Comparison of ENCODE assay signal across 20 cellular contexts in the genomic region with DNA sequence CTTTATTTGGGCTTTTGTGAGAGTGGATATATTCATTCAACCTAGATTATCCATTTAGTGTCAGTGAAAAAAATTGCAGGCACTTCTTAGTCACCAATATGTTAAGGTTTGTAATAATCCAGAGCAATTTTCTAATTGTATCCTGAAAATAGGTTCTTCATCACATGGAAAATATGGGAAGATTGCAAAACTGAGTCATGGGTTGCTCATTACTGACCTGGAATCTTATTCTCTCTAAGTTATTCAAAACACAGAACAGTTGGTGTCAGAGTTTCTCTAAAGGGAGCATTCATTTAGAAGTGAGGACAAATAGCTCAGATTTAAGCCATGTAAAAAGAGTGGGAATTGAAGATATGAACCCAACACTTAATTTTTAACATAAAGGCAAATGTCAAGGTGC.
DNase-seq lines count a peak whose midpoint lies in the region; TF ChIP-seq lines count a peak whose summit lies in the region.
"Had no signal": no experiment of that assay in that cellular context is flagged by ENCODE, and none has a peak within 500 bp of the region (broad histone marks: within the 10 kb centered on the region; RNA-seq: fewer than 3 reads in every experiment).

No MANE protein-coding gene starts in this region.

- H2BK15ac ChIP-seq in mesenchymal stem cell (ENCODE audit: low read depth, poor library complexity, severe bottlenecking), result no peak overlapping the region

- H3K14ac ChIP-seq in mesenchymal stem cell (ENCODE audit: low read length in 2 of 2), result no peak overlapping the region

- no peaks in the 10 kb centered on the region for H3K79me1 ChIP-seq in mesenchymal stem cell (replicated peaks; ENCODE audit: low read length, poor library complexity, severe bottlenecking)

- H2AK5ac ChIP-seq in mesenchymal stem cell (ENCODE audit: low read length, severe bottlenecking), result no peak overlapping the region

- no peak for TF ChIP-seq CTCF in breast epithelium (IDR thresholded peaks at IDR 0.05)

- no peak overlapping the region for H2BK12ac ChIP-seq in mesenchymal stem cell (ENCODE audit: low read length in 2 of 2)

- no peak overlapping the region for H4K8ac ChIP-seq in mesenchymal stem cell (ENCODE audit: low read length)

- peak overlapping the region; percentile 35; the same call in 1 of the 2 replicates for H3K27ac ChIP-seq in ACC112 (ENCODE audit: low read depth, low read length)
- H3K27ac ChIP-seq in mesenchymal stem cell (ENCODE audit: low read length, poor library complexity, severe bottlenecking), result peak overlapping the region; percentile 7
- H3K27ac ChIP-seq in breast epithelium, result peak overlapping the region in 1 of 2 donors; percentile 32
- H3K27ac ChIP-seq: WERI-Rb-1 had no signal

- DNase-seq in HCEC 1CT (peak; percentile 66), dedifferentiated amniotic fluid mesenchymal stem cell (ENCODE audit: extremely low spot score) (peak; percentile 49), mesenchymal stem cell (peak; percentile 39), NCI-H146 treated with DMSO at 0.1 percent for 48 hours (lab: John Stamatoyannopoulos, UW; ENCODE audit: unreplicated experiment) (no peak), MG63 (no peak), HUDEP-2 (lab: John Stamatoyannopoulos, UW; ENCODE audit: unreplicated experiment in 76 of 76) (no peak), breast epithelium (ENCODE audit: low spot score in 2 of 2) (no peak)
- DNase-seq: activated CD8-positive, alpha-beta T cell treated with anti-CD3 and anti-CD28 coated beads for 36 hours; activated naive CD8-positive, alpha-beta T cell treated with anti-CD3 and anti-CD28 coated beads, Interleukin-2, amount 50 U/mL, for 24 hours; CD8-positive, alpha-beta memory T cell; endodermal cell; head of caudate nucleus; immature natural killer cell; NCI-H187; NCI-H345; NK-92 treated with Interleukin-12 subunit alpha and Interleukin-12 subunit beta, amount 100 ng/mL, for 24 hours; stimulated activated naive CD4-positive, alpha-beta T cell treated with Interleukin-2 at 50 U/mL for 16 hours; T-helper 1 cell; WERI-Rb-1 had no signal

- H3K9me3 ChIP-seq in mesenchymal stem cell (ENCODE audit: control insufficient read depth, low read length), result no peaks in the 10 kb centered on the region
- no peaks in the 10 kb centered on the region for H3K9me3 ChIP-seq in MG63
- no peaks in the 10 kb centered on the region for H3K9me3 ChIP-seq in breast epithelium

- H3K27me3 ChIP-seq in ACC112 (ENCODE audit: insufficient read depth, low read length) (no peaks in the 10 kb centered on the region), mesenchymal stem cell (ENCODE audit: control insufficient read depth in 1 of 2, insufficient read depth in 1 of 2, low read length in 2 of 2) (no peaks in the 10 kb centered on the region), MG63 (no peaks in the 10 kb centered on the region), breast epithelium (no peaks in the 10 kb centered on the region)

- H3K36me3 ChIP-seq in ACC112 (ENCODE audit: insufficient read depth, low read length) (no peaks in the 10 kb centered on the region), mesenchymal stem cell (ENCODE audit: control insufficient read depth in 1 of 2, insufficient read depth in 2 of 2, low read depth in 1 of 2, low read length in 2 of 2) (no peaks in the 10 kb centered on the region), MG63 (no peaks in the 10 kb centered on the region), breast epithelium (no peaks in the 10 kb centered on the region)
- H3K36me3 ChIP-seq: WERI-Rb-1 had no signal

- H3K4ac ChIP-seq in mesenchymal stem cell (ENCODE audit: low read depth in 1 of 2, low read length in 2 of 2), result no peak overlapping the region

- peak overlapping the region; percentile 36 for H3K9ac ChIP-seq in mesenchymal stem cell (ENCODE audit: low read length)

- no peak overlapping the region for H3K23ac ChIP-seq in mesenchymal stem cell (ENCODE audit: low read length in 2 of 2)

- no peak overlapping the region for H4K91ac ChIP-seq in mesenchymal stem cell (ENCODE audit: low read length)

- intact Hi-C loops in breast epithelium (cut with DNase I; ENCODE audit: low total_unique reads), result no loop called here

- no peak for TF ChIP-seq POLR2A in breast epithelium (IDR thresholded peaks at IDR 0.05)

- peaks cover 14% of the 10 kb centered on the region for H3K4me1 ChIP-seq in ACC112 (ENCODE audit: control insufficient read depth, insufficient read depth, low read length, unreplicated experiment)
- no peaks in the 10 kb centered on the region for H3K4me1 ChIP-seq in mesenchymal stem cell (ENCODE audit: control insufficient read depth, insufficient read depth, low read depth, low read length)
- H3K4me1 ChIP-seq in breast epithelium, result no peaks in the 10 kb centered on the region

- H3K79me2 ChIP-seq in ACC112 (ENCODE audit: control insufficient read depth, insufficient read depth, low read length, unreplicated experiment), result no peaks in the 10 kb centered on the region

- H3K4me3 ChIP-seq in ACC112 (ENCODE audit: low read depth, low read length) (no peak overlapping the region), mesenchymal stem cell (ENCODE audit: insufficient read depth in 1 of 2, low read depth in 1 of 2, low read length in 2 of 2) (no peak overlapping the region), MG63 (no peak overlapping the region), breast epithelium (no peak overlapping the region)

- H2AFZ ChIP-seq in ACC112 (ENCODE audit: low read length, unreplicated experiment) (no peak overlapping the region), mesenchymal stem cell (ENCODE audit: low read depth, low read length) (no peak overlapping the region)

- no peak overlapping the region for H2BK5ac ChIP-seq in mesenchymal stem cell (ENCODE audit: low read depth, low read length, poor library complexity, severe bottlenecking)

- H3K18ac ChIP-seq in mesenchymal stem cell (ENCODE audit: low read depth in 1 of 2, low read length in 2 of 2), result no peak overlapping the region

- H2BK120ac ChIP-seq in mesenchymal stem cell (ENCODE audit: low read depth, low read length), result no peak overlapping the region

- H3K4me2 ChIP-seq in mesenchymal stem cell (ENCODE audit: low read length, poor library complexity, severe bottlenecking), result no peak overlapping the region

Comparison
In these comparisons a context has a peak if more than half of its experiments do, and no peak if none do; other contexts are left out.
1. DNase-seq: peak in HCEC 1CT (single experiment), dedifferentiated amniotic fluid mesenchymal stem cell (single experiment) and mesenchymal stem cell (single experiment); none in NCI-H146 treated with DMSO at 0.1 percent for 48 hours (single experiment), MG63 (single experiment), HUDEP-2 (0 of 76) and breast epithelium (0 of 2).